Comparison of ENCODE assay signal across 14 cellular contexts in the genomic region with DNA sequence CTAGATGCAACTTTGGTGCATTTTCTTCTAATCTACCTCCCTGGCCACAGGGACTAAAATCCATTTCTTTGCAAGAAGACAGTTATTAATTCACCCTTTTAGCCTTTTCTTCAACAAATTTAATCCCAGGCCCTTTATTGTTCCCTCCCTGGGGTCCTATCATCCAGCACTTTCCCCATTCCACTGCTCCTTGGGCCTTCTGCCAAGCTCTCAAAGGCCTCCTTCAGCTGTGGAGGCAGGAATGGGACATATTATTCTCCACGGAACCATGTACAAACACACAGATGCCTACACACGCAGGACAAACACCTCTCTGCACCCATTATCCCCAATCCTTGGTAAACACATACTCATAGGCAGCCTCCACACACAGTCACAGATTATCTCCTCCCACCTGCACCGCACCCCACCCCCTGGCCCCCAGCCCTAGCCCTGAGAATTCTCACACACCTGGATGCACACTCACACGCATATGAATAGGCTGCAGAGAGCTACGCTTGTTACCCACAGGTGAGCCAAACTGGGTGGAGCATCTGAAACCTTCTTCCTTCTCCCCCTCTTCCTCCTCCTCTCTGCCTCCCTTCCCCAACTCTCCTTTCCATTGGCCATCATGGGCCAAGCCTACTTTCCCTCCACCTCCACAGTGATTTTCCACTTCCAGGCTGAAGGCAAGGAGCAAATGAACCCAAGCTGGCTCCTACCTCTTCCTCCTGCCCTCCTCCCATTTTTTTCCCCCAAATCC. TPM values are rescaled to one million over a fixed set of nuclear protein-coding genes. Genes with fewer than 3 reads are reported as not detected.
A peak's percentile ranks its signal among the peaks of the same experiment; 100 is the strongest.
DNase-seq lines count a peak whose midpoint lies in the region; ATAC-seq and TF ChIP-seq lines count a peak whose summit lies in the region.
"Had no signal": no experiment of that assay in that cellular context is flagged by ENCODE, and none has a peak within 500 bp of the region (broad histone marks: within the 10 kb centered on the region; RNA-seq: fewer than 3 reads in every experiment).

No MANE protein-coding gene starts in this region.

- H3K4me3 ChIP-seq in lower lobe of right lung (no peak overlapping the region), upper lobe of left lung (no peak overlapping the region)
- H3K4me3 ChIP-seq: BLaER1 treated with 17β-estradiol and CSF1 and Interleukin-3, amounts not matched to agents 10 nM and 100 nM; skin epidermis had no signal

- H3K27me3 ChIP-seq in lower lobe of right lung (ENCODE audit: low read depth) (no peaks in the 10 kb centered on the region), upper lobe of left lung (no peaks in the 10 kb centered on the region)
- H3K27me3 ChIP-seq: BLaER1 treated with 17β-estradiol and CSF1 and Interleukin-3, amounts not matched to agents 10 nM and 100 nM had no signal

- intact Hi-C loops in lower lobe of right lung (cut with DNase I): no loop called here

- H3K27ac ChIP-seq in lower lobe of right lung: peak overlapping the region; percentile 84
- peak overlapping the region; percentile 60 to 83 (median 75) for H3K27ac ChIP-seq in upper lobe of left lung

- TF ChIP-seq EP300 in upper lobe of left lung (IDR thresholded peaks at IDR 0.05): peak in 1 of 4 donors; percentile 22

- peak in 1 of 4 donors; percentile 24 for TF ChIP-seq POLR2A in upper lobe of left lung (IDR thresholded peaks at IDR 0.05)

- H3K36me3 Mint-ChIP-seq in activated naive CD4-positive, alpha-beta T cell treated with anti-CD3 and anti-CD28 coated beads, Interleukin-2, amount 10 ng/mL, durations not matched to agents 7 days and 5 days: peaks cover 41% of the 10 kb centered on the region
- peaks cover 48% of the 10 kb centered on the region for H3K36me3 Mint-ChIP-seq in activated T-helper 17 cell treated with anti-CD3 and anti-CD28 coated beads, Interleukin-2, amount 50 U/mL, for 72 hours (ENCODE audit: low read depth)

- H3K4me1 Mint-ChIP-seq in activated naive CD4-positive, alpha-beta T cell treated with anti-CD3 and anti-CD28 coated beads, Interleukin-2, amount 10 ng/mL, durations not matched to agents 7 days and 5 days: peaks cover 81% of the 10 kb centered on the region
- peaks cover 61% of the 10 kb centered on the region for H3K4me1 Mint-ChIP-seq in activated T-helper 17 cell treated with anti-CD3 and anti-CD28 coated beads, Interleukin-2, amount 50 U/mL, for 72 hours

- DNase-seq in activated naive CD4-positive, alpha-beta T cell treated with anti-CD3 and anti-CD28 coated beads, Interleukin-2, amount 10 ng/mL, durations not matched to agents 7 days and 5 days: peak; percentile 14
- DNase-seq in activated naive CD4-positive, alpha-beta T cell treated with anti-CD3 and anti-CD28 coated beads, Interleukin-2, amount 50 U/mL, for 16 hours: no peak
- DNase-seq in lower lobe of right lung: no peak
- peak in 1 of 2 donors; percentile 49 for DNase-seq in upper lobe of left lung
- no peak for DNase-seq in anterior cingulate cortex (lab: John Stamatoyannopoulos, UW)
- no peak for DNase-seq in MV-4-11 (lab: John Stamatoyannopoulos, UW)
- DNase-seq: activated T-cell treated with anti-CD3 and anti-CD28 coated beads, Interleukin-2, amount 50 U/mL, for 4 hours; islet precursor cell; NCI-H1417 treated with DMSO at 0.1 percent for 48 hours had no signal

- H3K4me1 ChIP-seq in lower lobe of right lung (peaks cover 71% of the 10 kb centered on the region), upper lobe of left lung (peaks cover 57 to 89% (median 88%) of the 10 kb centered on the region in 4 donors)

- H3K4me3 Mint-ChIP-seq in activated naive CD4-positive, alpha-beta T cell treated with anti-CD3 and anti-CD28 coated beads, Interleukin-2, amount 10 ng/mL, durations not matched to agents 7 days and 5 days: no peak overlapping the region
- H3K4me3 Mint-ChIP-seq in activated T-helper 17 cell treated with anti-CD3 and anti-CD28 coated beads, Interleukin-2, amount 50 U/mL, for 72 hours: peak overlapping the region; percentile 14
- H3K4me3 Mint-ChIP-seq: activated T-cell treated with anti-CD3 and anti-CD28 coated beads, Interleukin-2, amount 50 U/mL, for 4 hours had no signal

- H3K36me3 ChIP-seq in lower lobe of right lung (peaks cover 22% of the 10 kb centered on the region), upper lobe of left lung (peaks cover 4 to 34% (median 25%) of the 10 kb centered on the region in 4 donors)

- no peaks in the 10 kb centered on the region for H3K27me3 Mint-ChIP-seq in activated naive CD4-positive, alpha-beta T cell treated with anti-CD3 and anti-CD28 coated beads, Interleukin-2, amount 10 ng/mL, durations not matched to agents 7 days and 5 days
- no peaks in the 10 kb centered on the region for H3K27me3 Mint-ChIP-seq in activated T-helper 17 cell treated with anti-CD3 and anti-CD28 coated beads, Interleukin-2, amount 50 U/mL, for 72 hours

- H3K9me3 ChIP-seq in lower lobe of right lung (no peaks in the 10 kb centered on the region), upper lobe of left lung (no peaks in the 10 kb centered on the region)
- H3K9me3 ChIP-seq: BLaER1 treated with 17β-estradiol and CSF1 and Interleukin-3, amounts not matched to agents 10 nM and 100 nM had no signal

- TF ChIP-seq CTCF in lower lobe of right lung (IDR thresholded peaks at IDR 0.05) (no peak), upper lobe of left lung (IDR thresholded peaks at IDR 0.05) (no peak)

- 74 to 76% methylated on average over 5 of the region's 5 CpGs for WGBS in upper lobe of left lung, 2 donors

- CTCF ChIA-PET in activated naive CD4-positive, alpha-beta T cell treated with anti-CD3 and anti-CD28 coated beads, Interleukin-2, amount 10 ng/mL, durations not matched to agents 7 days and 5 days (lab: Charles Lee): no interaction called here

- H3K9me3 Mint-ChIP-seq in activated naive CD4-positive, alpha-beta T cell treated with anti-CD3 and anti-CD28 coated beads, Interleukin-2, amount 10 ng/mL, durations not matched to agents 7 days and 5 days: no peaks in the 10 kb centered on the region
- H3K9me3 Mint-ChIP-seq in activated T-helper 17 cell treated with anti-CD3 and anti-CD28 coated beads, Interleukin-2, amount 50 U/mL, for 72 hours: no peaks in the 10 kb centered on the region
- H3K9me3 Mint-ChIP-seq: activated T-cell treated with anti-CD3 and anti-CD28 coated beads, Interleukin-2, amount 50 U/mL, for 4 hours had no signal

- ATAC-seq in activated T-helper 17 cell treated with anti-CD3 and anti-CD28 coated beads, Interleukin-2, amount 50 U/mL, for 72 hours (replicated peaks): no peak
- ATAC-seq in lower lobe of right lung (peak; percentile 57 to 71), upper lobe of left lung (ENCODE audit: low FRiP score in 2 of 2) (peak; percentile 7 to 71), GM21576 (IDR thresholded peaks at IDR 0.05; ENCODE audit: unreplicated experiment) (no peak)
- ATAC-seq: activated T-cell treated with anti-CD3 and anti-CD28 coated beads, Interleukin-2, amount 50 U/mL, for 4 hours had no signal

- H3K27ac Mint-ChIP-seq in activated naive CD4-positive, alpha-beta T cell treated with anti-CD3 and anti-CD28 coated beads, Interleukin-2, amount 10 ng/mL, durations not matched to agents 7 days and 5 days: peak overlapping the region; percentile 24
- H3K27ac Mint-ChIP-seq in activated T-helper 17 cell treated with anti-CD3 and anti-CD28 coated beads, Interleukin-2, amount 50 U/mL, for 72 hours: peak overlapping the region; percentile 97

RNA-seq across cellular contexts. Expression of gene TAGLN2, which starts 11.7 kb away (rescaled TPM):
- 100 to 1,000 TPM; 457 to 593 TPM for total RNA-seq in activated T-helper 17 cell treated with anti-CD3 and anti-CD28 coated beads, Interleukin-2, amount 50 U/mL, for 72 hours
- total RNA-seq in lower lobe of right lung: 451 TPM
- total RNA-seq in upper lobe of left lung: 1,000 to 10,000 TPM in 1 of 6 donors, 100 to 1,000 TPM in 5; 167 to 1,014 (median 605) TPM

RNA-seq across cellular contexts. Expression of gene CFAP45, which starts 13.7 kb away (rescaled TPM):
- 1 to 10 TPM in 1 of 2 donors, under 1 TPM in 1; 0.78 to 3.6 TPM for total RNA-seq in activated T-helper 17 cell treated with anti-CD3 and anti-CD28 coated beads, Interleukin-2, amount 50 U/mL, for 72 hours
- total RNA-seq in lower lobe of right lung: 10.2 TPM
- 10 to 100 TPM in 2 of 6 donors, 1 to 10 TPM in 4; 1.2 to 34.6 (median 9.0) TPM for total RNA-seq in upper lobe of left lung

RNA-seq across cellular contexts. Expression of gene IGSF9, which starts 31.8 kb away (rescaled TPM):
- not detected for total RNA-seq in activated T-helper 17 cell treated with anti-CD3 and anti-CD28 coated beads, Interleukin-2, amount 50 U/mL, for 72 hours
- total RNA-seq in lower lobe of right lung: 2.0 TPM
- 1 to 10 TPM in 4 of 6 donors, under 1 TPM in 2; 0.55 to 2.3 (median 1.5) TPM for total RNA-seq in upper lobe of left lung
- total RNA-seq: SK-MEL-5 had no signal

RNA-seq across cellular contexts. Expression of gene SLAMF9, which starts 40.4 kb away (rescaled TPM):
- total RNA-seq in activated T-helper 17 cell treated with anti-CD3 and anti-CD28 coated beads, Interleukin-2, amount 50 U/mL, for 72 hours: not detected
- total RNA-seq in lower lobe of right lung (not detected), upper lobe of left lung (under 1 TPM in 1 of 6 donors, not detected in 5; 0.34 TPM)
- total RNA-seq: activated T-cell treated with anti-CD3 and anti-CD28 coated beads, Interleukin-2, amount 50 U/mL, for 4 hours had no signal

RNA-seq across cellular contexts. Expression of gene VSIG8, which starts 51.2 kb away (rescaled TPM):
- total RNA-seq in activated T-helper 17 cell treated with anti-CD3 and anti-CD28 coated beads, Interleukin-2, amount 50 U/mL, for 72 hours: under 1 TPM in 1 of 2 donors, not detected in 1; 0.26 TPM
- total RNA-seq in lower lobe of right lung: 0.35 TPM
- total RNA-seq in upper lobe of left lung: under 1 TPM in 1 of 6 donors, not detected in 5; 0.34 TPM
- total RNA-seq: activated T-cell treated with anti-CD3 and anti-CD28 coated beads, Interleukin-2, amount 50 U/mL, for 4 hours; SK-MEL-5 had no signal

Comparison
In these comparisons a context has a peak if more than half of its experiments do, and no peak if none do; other contexts are left out.
1. ATAC-seq: peak in lower lobe of right lung (2 of 2) and upper lobe of left lung (2 of 2); none in activated T-helper 17 cell treated with anti-CD3 and anti-CD28 coated beads, Interleukin-2, amount 50 U/mL, for 72 hours (single experiment) and GM21576 (single experiment).